ENCODE assay signal across 8 cellular contexts in the genomic region with DNA sequence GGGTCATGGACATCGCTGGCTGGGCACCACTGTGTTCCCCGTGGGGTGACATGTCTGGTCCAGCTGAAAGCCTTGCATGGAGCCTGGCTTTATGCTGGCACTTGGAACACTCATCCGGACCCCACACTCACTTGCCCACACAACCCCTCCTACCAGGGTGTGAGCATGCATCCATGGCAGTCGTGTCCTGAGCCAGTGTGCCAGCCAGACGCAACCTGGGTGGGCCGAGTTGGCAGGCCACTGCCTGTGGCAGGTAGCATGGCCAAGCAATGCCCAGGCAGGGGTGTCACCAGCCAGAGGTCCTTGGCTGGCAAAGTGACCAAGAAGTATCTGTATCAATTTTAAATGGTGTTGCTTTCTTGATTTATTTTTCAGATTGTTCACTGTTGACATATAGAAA.
"Had no signal": no experiment of that assay in that cellular context is flagged by ENCODE, and none has a peak within 500 bp of the region (broad histone marks: within the 10 kb centered on the region; RNA-seq: fewer than 3 reads in every experiment).

No MANE protein-coding gene starts in this region.

- ATAC-seq: HCT116, K562 had no signal

- H3K36me3 ChIP-seq: HAP-1 had no signal

- H3K4me1 ChIP-seq: HAP-1 had no signal

- H3K9me3 ChIP-seq: HAP-1 had no signal

- DNase-seq: GM23248, GOT3, H7, HFFc6, IMR-90 had no signal

- H3K27ac Mint-ChIP-seq: HFFc6 had no signal

- H3K9ac ChIP-seq: GM23248 had no signal

- H3K27ac ChIP-seq: GM23248 had no signal

- H3K4me3 Mint-ChIP-seq: HFFc6 had no signal

- H3K4me3 ChIP-seq: GM23248, HAP-1, K562 had no signal

- H2AFZ ChIP-seq: GM23248 had no signal
